1 cellular context compared by ENCODE assay signal in the genomic region with DNA sequence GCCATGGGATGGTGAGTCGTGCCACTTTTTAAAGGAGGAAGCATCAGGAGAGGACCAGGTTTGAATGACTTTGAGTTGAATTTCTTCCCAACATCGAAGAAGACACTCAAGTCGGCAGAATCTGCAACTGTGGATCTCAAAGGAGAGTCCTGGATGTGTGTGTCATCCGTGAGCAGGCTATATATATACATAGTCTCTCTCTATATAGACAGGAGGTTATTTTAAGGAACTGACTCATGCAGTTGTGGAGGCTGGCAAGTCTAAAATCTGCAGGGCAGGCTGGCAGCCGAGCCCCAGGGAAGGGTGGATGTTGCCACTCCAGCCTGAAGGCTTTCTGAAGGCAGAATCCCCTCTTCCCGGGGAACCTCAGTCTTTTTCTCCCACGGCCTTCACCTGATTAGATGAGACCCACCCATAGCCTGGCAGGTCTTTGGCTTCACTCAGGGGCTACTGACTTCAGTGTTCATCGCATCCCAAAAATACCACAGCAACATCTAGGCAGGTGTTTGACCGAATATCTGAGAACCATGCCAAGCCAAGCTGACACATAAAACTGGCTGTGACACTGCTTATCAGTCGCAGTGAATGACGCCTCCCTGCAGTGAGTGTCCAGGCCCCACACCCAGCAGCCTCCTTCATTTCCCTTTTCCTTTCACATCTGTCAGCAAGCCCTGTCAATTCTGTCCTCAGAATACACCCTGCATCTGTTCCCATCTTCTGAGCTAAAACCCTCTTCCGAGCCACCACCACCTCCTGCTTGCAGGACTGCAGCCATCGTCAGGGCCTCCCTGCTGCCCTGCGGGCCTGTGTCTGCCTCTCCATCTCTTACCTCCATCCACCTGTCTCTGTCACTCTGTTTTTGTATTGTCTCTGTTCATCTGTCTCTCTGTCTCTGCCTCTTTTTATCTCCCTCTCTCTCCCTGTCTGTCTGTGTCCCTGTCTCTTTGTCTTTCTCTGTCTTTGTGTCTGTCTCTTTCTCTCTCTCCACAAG.
A peak's percentile ranks its signal among the peaks of the same experiment; 100 is the strongest.
TF ChIP-seq lines count a peak whose summit lies in the region.

No MANE protein-coding gene starts in this region.

TF ChIP-seq in K562, 482 proteins besides CTCF, POLR2A, EP300 and RAD21 (continued from another document):
- no peak for TF ChIP-seq ZBTB40 (IDR thresholded peaks at IDR 0.05)
- 0 out of 2 replicates have a peak, but pooled peaks have one; percentile 7 for TF ChIP-seq ZBTB40 (CRISPR knock-in tag; IDR thresholded peaks at IDR 0.05)
